Comparison of ENCODE assay signal across 13 cellular contexts in the genomic region with DNA sequence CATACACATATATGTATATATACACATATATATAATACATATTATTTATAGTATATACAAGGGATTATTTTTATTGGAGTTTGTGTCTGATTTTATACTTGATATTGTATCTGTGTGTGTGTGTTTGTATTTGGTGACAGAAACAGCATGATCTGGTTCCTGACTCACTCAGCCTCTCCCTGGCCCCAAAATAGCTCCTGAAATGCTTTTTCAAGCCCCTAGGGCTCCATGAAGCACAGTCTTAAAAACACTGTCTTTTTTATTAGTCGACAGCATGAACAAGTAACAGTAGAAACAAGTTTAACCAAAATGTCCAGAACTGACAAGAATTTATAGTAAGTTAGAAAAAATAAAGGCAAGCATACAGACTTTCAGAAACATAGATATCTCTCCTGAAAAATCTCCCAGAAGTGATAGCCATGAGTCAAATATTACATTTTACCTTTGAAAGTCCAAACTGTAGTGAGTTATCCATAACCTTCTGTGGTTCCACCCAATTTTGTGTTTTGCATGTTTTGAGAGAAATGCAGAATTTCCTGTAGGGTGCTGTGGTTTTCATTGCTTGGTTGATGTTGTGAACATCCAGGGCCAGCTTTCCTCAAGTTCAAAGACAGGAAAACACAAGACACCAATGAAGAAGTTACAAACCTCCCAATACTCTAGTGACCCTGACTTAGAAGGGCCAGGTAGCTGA.
DNase-seq lines count a peak whose midpoint lies in the region; ATAC-seq, FAIRE-seq and TF ChIP-seq lines count a peak whose summit lies in the region.
"Had no signal": no experiment of that assay in that cellular context is flagged by ENCODE, and none has a peak within 500 bp of the region (broad histone marks: within the 10 kb centered on the region; RNA-seq: fewer than 3 reads in every experiment).

No MANE protein-coding gene starts in this region.

- no peaks in the 10 kb centered on the region for H3K36me3 Mint-ChIP-seq in activated naive CD8-positive, alpha-beta T cell treated with anti-CD3 and anti-CD28 coated beads, Interleukin-2, amount 10 ng/mL, durations not matched to agents 7 days and 5 days

- peaks cover 2% of the 10 kb centered on the region for H3K9me3 Mint-ChIP-seq in activated naive CD8-positive, alpha-beta T cell treated with anti-CD3 and anti-CD28 coated beads, Interleukin-2, amount 10 ng/mL, durations not matched to agents 7 days and 5 days

- H3K4me1 Mint-ChIP-seq in activated naive CD8-positive, alpha-beta T cell treated with anti-CD3 and anti-CD28 coated beads, Interleukin-2, amount 10 ng/mL, durations not matched to agents 7 days and 5 days = peaks cover 47% of the 10 kb centered on the region

- H3K4me2 ChIP-seq in BLaER1 = peak overlapping the region; percentile 41

- H3K27me3 ChIP-seq in BLaER1 = no peaks in the 10 kb centered on the region
- no peaks in the 10 kb centered on the region for H3K27me3 ChIP-seq in tibial artery

- peak in 1 of 2 experiments; percentile 11 for TF ChIP-seq CTCF in tibial artery (IDR thresholded peaks at IDR 0.05)

- POLR2A ChIA-PET in activated naive CD8-positive, alpha-beta T cell treated with anti-CD3 and anti-CD28 coated beads, Interleukin-2, amount 10 ng/mL, durations not matched to agents 7 days and 5 days (lab: Charles Lee) = no interaction called here

- H3K36me3 ChIP-seq in BLaER1 = no peaks in the 10 kb centered on the region
- no peaks in the 10 kb centered on the region for H3K36me3 ChIP-seq in tibial artery

- DNase-seq in H54 (ENCODE audit: insufficient read length, low spot score) (no peak), foreskin melanocyte (peak; percentile 74), SKM-1 treated with dmso at 0.1 percent for 144 hours (lab: John Stamatoyannopoulos, UW; ENCODE audit: unreplicated experiment) (no peak), tibial artery (no peak)
- DNase-seq in activated naive CD8-positive, alpha-beta T cell treated with anti-CD3 and anti-CD28 coated beads, Interleukin-2, amount 10 ng/mL, durations not matched to agents 7 days and 5 days = no peak
- DNase-seq: MM.1S, NCI-H2107, SHP77 treated with DMSO at 0.1 percent for 48 hours, substantia nigra had no signal

- intact Hi-C loops in tibial artery (cut with DNase I; ENCODE audit: low total_unique reads) = no loop called here

- no peaks in the 10 kb centered on the region for H3K27me3 Mint-ChIP-seq in activated naive CD8-positive, alpha-beta T cell treated with anti-CD3 and anti-CD28 coated beads, Interleukin-2, amount 10 ng/mL, durations not matched to agents 7 days and 5 days

- peak; percentile 27 for FAIRE-seq in H54 (lab: Jason Lieb, UNC)

- no peak overlapping the region for H3K27ac ChIP-seq in BLaER1
- H3K27ac ChIP-seq in tibial artery = no peak overlapping the region

- peak overlapping the region; percentile 51 for H3K4me3 Mint-ChIP-seq in activated naive CD8-positive, alpha-beta T cell treated with anti-CD3 and anti-CD28 coated beads, Interleukin-2, amount 10 ng/mL, durations not matched to agents 7 days and 5 days

- H3K4me3 ChIP-seq in BLaER1 (no peak overlapping the region), tibial artery (no peak overlapping the region)
- H3K4me3 ChIP-seq: lung had no signal

- H3K9me3 ChIP-seq in BLaER1 (no peaks in the 10 kb centered on the region), tibial artery (no peaks in the 10 kb centered on the region)

- peaks cover 9% of the 10 kb centered on the region for H3K4me1 ChIP-seq in BLaER1
- H3K4me1 ChIP-seq in tibial artery = peaks cover 0 to 11% (median 0%) of the 10 kb centered on the region in 4 donors

- TF ChIP-seq POLR2A in H54 (IDR thresholded peaks at IDR 0.05; ENCODE audit: low read depth, low read length) = no peak

- H4K20me1 ChIP-seq in BLaER1 = no peaks in the 10 kb centered on the region

- no peak for ATAC-seq in activated naive CD8-positive, alpha-beta T cell treated with anti-CD3 and anti-CD28 coated beads, Interleukin-2, amount 10 ng/mL, durations not matched to agents 7 days and 5 days (ENCODE audit: low read depth)
- ATAC-seq in HG03139 (IDR thresholded peaks at IDR 0.05; ENCODE audit: unreplicated experiment) = no peak
- no peak for ATAC-seq in GM18498 (IDR thresholded peaks at IDR 0.05; ENCODE audit: unreplicated experiment)

- no peak overlapping the region for H3K9ac ChIP-seq in BLaER1

- H3K27ac Mint-ChIP-seq in activated naive CD8-positive, alpha-beta T cell treated with anti-CD3 and anti-CD28 coated beads, Interleukin-2, amount 10 ng/mL, durations not matched to agents 7 days and 5 days = peak overlapping the region; percentile 66
